In the genomic region with DNA sequence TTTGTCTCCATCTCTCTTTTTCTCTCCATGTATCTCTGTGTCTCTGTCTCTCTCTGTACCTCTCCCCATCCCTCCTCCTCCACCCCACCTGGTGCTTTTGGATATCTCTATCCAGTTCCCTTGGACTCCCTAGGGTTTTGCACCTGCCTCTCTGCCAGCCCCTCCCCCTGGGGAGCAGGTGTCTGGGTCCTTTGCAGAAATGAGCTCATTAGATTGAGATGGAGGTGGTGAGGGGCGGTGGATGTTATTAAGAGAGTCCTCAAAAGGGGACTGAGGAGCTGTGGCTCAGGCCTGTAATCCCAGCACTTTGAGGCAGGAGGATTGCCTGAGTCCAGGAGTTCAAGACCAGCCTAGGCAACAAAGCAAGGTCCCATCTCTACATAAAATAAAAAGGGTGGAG, we compare ENCODE assay signal across 11 cellular contexts. TPM values are rescaled to one million over a fixed set of nuclear protein-coding genes. Genes with fewer than 3 reads are reported as not detected.
DNase-seq lines count a peak whose midpoint lies in the region; ATAC-seq and TF ChIP-seq lines count a peak whose summit lies in the region.
"Had no signal": no experiment of that assay in that cellular context is flagged by ENCODE, and none has a peak within 500 bp of the region (broad histone marks: within the 10 kb centered on the region; RNA-seq: fewer than 3 reads in every experiment).

No MANE protein-coding gene starts in this region.

- no peak for ATAC-seq in natural killer cell treated with Interleukin-12 subunit alpha and Interleukin-12 subunit beta and Interleukin-15 and Interleukin-18, amount 100 ng/mL, for 72 hours
- ATAC-seq in natural killer cell, result no peak
- ATAC-seq in upper lobe of left lung (ENCODE audit: low FRiP score in 2 of 2), result no peak
- ATAC-seq in HG02642 (IDR thresholded peaks at IDR 0.05; ENCODE audit: poor library complexity, unreplicated experiment), result no peak

- H3K27ac ChIP-seq in upper lobe of left lung, result peak overlapping the region in 3 of 4 donors; percentile 28 to 78 (median 52)
- H3K27ac ChIP-seq: cardiac muscle cell, VCaP had no signal

- no peak overlapping the region for H3K4me3 ChIP-seq in upper lobe of left lung
- H3K4me3 ChIP-seq: cardiac muscle cell had no signal

- no peaks in the 10 kb centered on the region for H3K36me3 ChIP-seq in upper lobe of left lung
- H3K36me3 ChIP-seq: cardiac muscle cell had no signal

- H3K4me1 ChIP-seq in upper lobe of left lung, result peaks cover 42 to 68% (median 49%) of the 10 kb centered on the region in 4 donors

- H3K4me1 Mint-ChIP-seq in natural killer cell treated with Interleukin-12 subunit alpha and Interleukin-12 subunit beta and Interleukin-15 and Interleukin-18, amount 100 ng/mL, for 72 hours (ENCODE audit: low read depth in 2 of 2), result peaks cover 52 to 54% of the 10 kb centered on the region in 2 donors
- H3K4me1 Mint-ChIP-seq in natural killer cell (peaks cover 0 to 23% of the 10 kb centered on the region in 2 donors), brain (peaks cover 39% of the 10 kb centered on the region)

- TF ChIP-seq CTCF in natural killer cell (IDR thresholded peaks at IDR 0.05) (no peak), brain (conservative IDR thresholded peaks at IDR 0.05) (no peak), upper lobe of left lung (IDR thresholded peaks at IDR 0.05) (no peak)

- no peak for TF ChIP-seq EP300 in upper lobe of left lung (IDR thresholded peaks at IDR 0.05)

- H3K36me3 Mint-ChIP-seq in natural killer cell treated with Interleukin-12 subunit alpha and Interleukin-12 subunit beta and Interleukin-15 and Interleukin-18, amount 100 ng/mL, for 72 hours, result no peaks in the 10 kb centered on the region
- H3K36me3 Mint-ChIP-seq in natural killer cell (no peaks in the 10 kb centered on the region), brain (no peaks in the 10 kb centered on the region)

- H3K27me3 Mint-ChIP-seq in natural killer cell treated with Interleukin-12 subunit alpha and Interleukin-12 subunit beta and Interleukin-15 and Interleukin-18, amount 100 ng/mL, for 72 hours, result peaks cover 0 to 29% of the 10 kb centered on the region in 2 donors
- H3K27me3 Mint-ChIP-seq in natural killer cell (ENCODE audit: low read depth in 2 of 2) (peaks cover 31 to 39% of the 10 kb centered on the region in 2 donors), brain (peaks cover 40% of the 10 kb centered on the region)

- intact Hi-C loops in natural killer cell (cut with micrococcal nuclease), result no loop called here

- 87 to 100% methylated on average over 1 of the region's 1 CpG for WGBS in upper lobe of left lung, 2 donors

- H3K4me3 Mint-ChIP-seq in natural killer cell treated with Interleukin-12 subunit alpha and Interleukin-12 subunit beta and Interleukin-15 and Interleukin-18, amount 100 ng/mL, for 72 hours, result peak overlapping the region; percentile 91
- H3K4me3 Mint-ChIP-seq in natural killer cell (no peak overlapping the region), brain (peak overlapping the region in 2 of 5 experiments; percentile 9 to 29)

- H3K27ac Mint-ChIP-seq in natural killer cell treated with Interleukin-12 subunit alpha and Interleukin-12 subunit beta and Interleukin-15 and Interleukin-18, amount 100 ng/mL, for 72 hours, result peak overlapping the region; percentile 45 to 80
- H3K27ac Mint-ChIP-seq in natural killer cell, result no peak overlapping the region
- H3K27ac Mint-ChIP-seq in brain, result peak overlapping the region; percentile 36 to 86 (median 73)

- no peaks in the 10 kb centered on the region for H3K9me3 ChIP-seq in upper lobe of left lung

- no peak for TF ChIP-seq POLR2A in upper lobe of left lung (IDR thresholded peaks at IDR 0.05)

- H3K27me3 ChIP-seq in upper lobe of left lung, result no peaks in the 10 kb centered on the region

- H3K9me3 Mint-ChIP-seq in natural killer cell treated with Interleukin-12 subunit alpha and Interleukin-12 subunit beta and Interleukin-15 and Interleukin-18, amount 100 ng/mL, for 72 hours, result no peaks in the 10 kb centered on the region
- H3K9me3 Mint-ChIP-seq in natural killer cell (no peaks in the 10 kb centered on the region), brain (peaks cover 0 to 6% (median 0%) of the 10 kb centered on the region in 5 experiments)

- no peak for DNase-seq in natural killer cell treated with Interleukin-12 subunit alpha and Interleukin-12 subunit beta and Interleukin-15 and Interleukin-18, amount 100 ng/mL, for 72 hours (ENCODE audit: low spot score)
- DNase-seq in natural killer cell (no peak), NCI-H526 treated with DMSO at 0.1 percent for 48 hours (lab: John Stamatoyannopoulos, UW) (peak; percentile 58), upper lobe of left lung (no peak), HCEC 1CT (no peak), C1 segment of cervical spinal cord (lab: John Stamatoyannopoulos, UW) (no peak)
- DNase-seq: stimulated activated CD4-positive, alpha-beta T cell treated with anti-CD3 and anti-CD28 coated beads, Interleukin-4, amount 100 ng/mL, for 1 hour had no signal

RNA-seq across cellular contexts. Expression of a gene that starts 2.1 kb away (rescaled TPM):
- 100 to 1,000 TPM in 1 of 2 donors, 10 to 100 TPM in 1; 99.4 to 107 TPM for total RNA-seq in natural killer cell treated with Interleukin-12 subunit alpha and Interleukin-12 subunit beta and Interleukin-15 and Interleukin-18, amount 100 ng/mL, for 72 hours
- total RNA-seq in natural killer cell (1 to 10 TPM in 2 of 3 donors, under 1 TPM in 1; 0.72 to 7.1 (median 1.4) TPM), upper lobe of left lung (10 to 100 TPM in 3 of 6 donors, 1 to 10 TPM in 3; 4.7 to 43.0 (median 10.4) TPM)
- polyA plus RNA-seq in brain (ENCODE audit: insufficient read depth, low read depth, low replicate concordance), result 5.0 TPM
- polyA plus RNA-seq: cardiac muscle cell had no signal

RNA-seq across cellular contexts. Expression of a gene that starts 23.6 kb away (rescaled TPM):
- total RNA-seq in natural killer cell treated with Interleukin-12 subunit alpha and Interleukin-12 subunit beta and Interleukin-15 and Interleukin-18, amount 100 ng/mL, for 72 hours, result under 1 TPM in 1 of 2 donors, not detected in 1; 0.29 TPM
- total RNA-seq in natural killer cell (not detected), upper lobe of left lung (1 to 10 TPM; 2.7 to 9.9 (median 6.0) TPM)
- 8.1 TPM for polyA plus RNA-seq in brain (ENCODE audit: insufficient read depth, low read depth, low replicate concordance)
- total RNA-seq: cardiac muscle cell had no signal

RNA-seq across cellular contexts. Expression of a gene that starts 23.9 kb away (rescaled TPM):
- 100 to 1,000 TPM in 1 of 2 donors, 10 to 100 TPM in 1; 89.4 to 103 TPM for total RNA-seq in natural killer cell treated with Interleukin-12 subunit alpha and Interleukin-12 subunit beta and Interleukin-15 and Interleukin-18, amount 100 ng/mL, for 72 hours
- 10 to 100 TPM; 23.3 to 37.4 (median 28.3) TPM for total RNA-seq in natural killer cell
- polyA plus RNA-seq in brain (ENCODE audit: insufficient read depth, low read depth, low replicate concordance), result 66.0 TPM
- total RNA-seq in upper lobe of left lung, result 100 to 1,000 TPM in 1 of 6 donors, 10 to 100 TPM in 5; 23.0 to 119 (median 52.9) TPM

RNA-seq across cellular contexts. Expression of a gene that starts 48.5 kb away (rescaled TPM):
- 1 to 10 TPM; 7.2 to 8.3 TPM for total RNA-seq in natural killer cell treated with Interleukin-12 subunit alpha and Interleukin-12 subunit beta and Interleukin-15 and Interleukin-18, amount 100 ng/mL, for 72 hours
- 1 to 10 TPM; 4.1 to 8.0 (median 7.1) TPM for total RNA-seq in natural killer cell
- polyA plus RNA-seq in brain (ENCODE audit: insufficient read depth, low read depth, low replicate concordance), result 0.70 TPM
- 10 to 100 TPM in 1 of 6 donors, 1 to 10 TPM in 5; 2.9 to 11.7 (median 6.7) TPM for total RNA-seq in upper lobe of left lung

Comparison
In these comparisons a context has a peak if more than half of its experiments do, and no peak if none do; other contexts are left out.
1. H3K27ac Mint-ChIP-seq: peak in natural killer cell treated with Interleukin-12 subunit alpha and Interleukin-12 subunit beta and Interleukin-15 and Interleukin-18, amount 100 ng/mL, for 72 hours (2 of 2) and brain (5 of 5); none in natural killer cell (0 of 2).